8 cellular contexts compared by ENCODE assay signal in the genomic region with DNA sequence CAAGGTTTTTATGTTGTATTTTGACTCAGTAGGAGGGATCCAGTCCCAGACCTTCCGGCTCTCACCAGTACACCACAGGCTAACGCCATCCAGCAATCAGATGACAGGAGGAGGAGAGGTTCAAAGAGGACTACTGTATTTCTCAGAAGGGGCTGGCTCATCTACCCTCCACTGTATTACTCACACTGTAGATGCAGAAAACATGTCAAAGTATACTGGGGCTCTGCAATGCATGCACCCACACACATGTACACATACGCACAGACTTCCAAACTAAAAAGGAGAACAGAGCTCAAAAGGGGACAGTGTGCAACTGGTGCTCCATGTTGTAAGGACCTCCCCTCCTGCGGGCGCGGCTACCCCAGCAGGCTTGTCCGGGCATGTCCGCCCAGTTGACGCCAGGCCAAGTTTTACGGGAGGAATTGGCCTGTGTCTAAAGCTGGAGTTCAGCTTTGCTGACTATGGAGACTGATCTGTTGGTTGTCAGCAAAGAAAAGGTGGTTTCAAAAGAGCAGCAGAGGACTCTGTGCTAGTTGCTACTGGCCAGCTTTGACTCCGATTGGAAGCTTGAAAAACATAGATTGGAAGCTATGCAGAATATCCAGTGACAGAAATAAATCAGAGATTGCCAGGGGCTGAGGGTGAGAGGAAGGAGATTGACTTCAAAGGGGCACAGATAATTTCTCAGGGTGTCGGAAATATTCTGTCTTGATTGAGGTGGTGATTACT.
DNase-seq lines count a peak whose midpoint lies in the region; ATAC-seq and TF ChIP-seq lines count a peak whose summit lies in the region.

No MANE protein-coding gene starts in this region.

- peak overlapping the region; percentile 7 for H3K4me3 ChIP-seq in astrocyte of the cerebellum (ENCODE audit: low read depth, low read length)
- H3K4me3 ChIP-seq in sigmoid colon, result peak overlapping the region in 3 of 4 donors; percentile 2 to 20 (median 3)

- CTCF ChIA-PET in activated CD8-positive, alpha-beta memory T cell treated with anti-CD3 and anti-CD28 coated beads, Interleukin-2, amount 10 ng/mL, durations not matched to agents 7 days and 5 days (lab: Charles Lee), result interaction anchor here (1.0 to 1.4 kb wide), 2 partner anchors 383 to 553 kb away, joined by 3 to 5 read pairs; no protein-coding TSS in a partner anchor

- peaks cover 4% of the 10 kb centered on the region for H3K27me3 Mint-ChIP-seq in activated CD8-positive, alpha-beta memory T cell treated with anti-CD3 and anti-CD28 coated beads, Interleukin-2, amount 10 ng/mL, durations not matched to agents 7 days and 5 days

- ATAC-seq in activated CD8-positive, alpha-beta memory T cell treated with anti-CD3 and anti-CD28 coated beads, Interleukin-2, amount 10 ng/mL, durations not matched to agents 7 days and 5 days, result peak; percentile 88
- ATAC-seq in GM21825 (IDR thresholded peaks at IDR 0.05; ENCODE audit: unreplicated experiment), result no peak
- no peak for ATAC-seq in HG03432 (IDR thresholded peaks at IDR 0.05; ENCODE audit: unreplicated experiment)

- no peaks in the 10 kb centered on the region for H3K9me3 ChIP-seq in sigmoid colon

- no peaks in the 10 kb centered on the region for H3K36me3 ChIP-seq in sigmoid colon

- TF ChIP-seq POLR2A in sigmoid colon (IDR thresholded peaks at IDR 0.05), result no peak

- peak overlapping the region; percentile 48 to 62 (median 56) for H3K27ac ChIP-seq in sigmoid colon

- peaks cover 29% of the 10 kb centered on the region for H3K4me1 Mint-ChIP-seq in activated CD8-positive, alpha-beta memory T cell treated with anti-CD3 and anti-CD28 coated beads, Interleukin-2, amount 10 ng/mL, durations not matched to agents 7 days and 5 days

- 15 to 60% methylated on average over 12 of the region's 12 CpGs for WGBS in sigmoid colon, 2 donors

- DNase-seq in activated CD8-positive, alpha-beta memory T cell treated with anti-CD3 and anti-CD28 coated beads, Interleukin-2, amount 10 ng/mL, durations not matched to agents 7 days and 5 days, result peak; percentile 47
- no peak for DNase-seq in activated CD8-positive, alpha-beta memory T cell treated with anti-CD3 and anti-CD28 coated beads, Interleukin-2, amount 50 U/mL, for 48 hours
- DNase-seq in NCI-H510A treated with DMSO at 0.1 percent for 48 hours (lab: John Stamatoyannopoulos, UW), result peak; percentile 75
- DNase-seq in astrocyte of the cerebellum (ENCODE audit: low read depth), result peak; percentile 75
- peak in 42 of 51 donors; percentile 9 to 78 (median 52) for DNase-seq in hypothalamus (lab: John Stamatoyannopoulos, UW)
- DNase-seq in sigmoid colon, result peak; percentile 89

- peaks cover 3% of the 10 kb centered on the region for H3K36me3 Mint-ChIP-seq in activated CD8-positive, alpha-beta memory T cell treated with anti-CD3 and anti-CD28 coated beads, Interleukin-2, amount 10 ng/mL, durations not matched to agents 7 days and 5 days

- H3K4me1 ChIP-seq in sigmoid colon, result peaks cover 0 to 43% (median 30%) of the 10 kb centered on the region in 4 donors

- H3K27ac Mint-ChIP-seq in activated CD8-positive, alpha-beta memory T cell treated with anti-CD3 and anti-CD28 coated beads, Interleukin-2, amount 10 ng/mL, durations not matched to agents 7 days and 5 days, result no peak overlapping the region

- no peak for TF ChIP-seq EP300 in sigmoid colon (IDR thresholded peaks at IDR 0.05)

- peaks cover 3% of the 10 kb centered on the region for H3K9me3 Mint-ChIP-seq in activated CD8-positive, alpha-beta memory T cell treated with anti-CD3 and anti-CD28 coated beads, Interleukin-2, amount 10 ng/mL, durations not matched to agents 7 days and 5 days (ENCODE audit: low read depth)

- no peak for TF ChIP-seq CTCF in astrocyte of the cerebellum (IDR thresholded peaks at IDR 0.05; ENCODE audit: low read depth, low read length, missing control alignments)
- TF ChIP-seq CTCF in sigmoid colon (IDR thresholded peaks at IDR 0.05), result no peak

- in situ Hi-C loops in astrocyte of the cerebellum (cut with HindIII; ENCODE audit: low sequenced_read_pairs), result no loop called here

- intact Hi-C loops in sigmoid colon (cut with DNase I), result loop anchor here (5.0 kb wide), 5 partner anchors 172 to 532 kb away; partner anchors contain the start of gene TRIM13

- H3K27me3 ChIP-seq in sigmoid colon, result no peaks in the 10 kb centered on the region

- no peak overlapping the region for H3K4me3 Mint-ChIP-seq in activated CD8-positive, alpha-beta memory T cell treated with anti-CD3 and anti-CD28 coated beads, Interleukin-2, amount 10 ng/mL, durations not matched to agents 7 days and 5 days
